Comparison of ENCODE assay signal across 26 cellular contexts in the genomic region with DNA sequence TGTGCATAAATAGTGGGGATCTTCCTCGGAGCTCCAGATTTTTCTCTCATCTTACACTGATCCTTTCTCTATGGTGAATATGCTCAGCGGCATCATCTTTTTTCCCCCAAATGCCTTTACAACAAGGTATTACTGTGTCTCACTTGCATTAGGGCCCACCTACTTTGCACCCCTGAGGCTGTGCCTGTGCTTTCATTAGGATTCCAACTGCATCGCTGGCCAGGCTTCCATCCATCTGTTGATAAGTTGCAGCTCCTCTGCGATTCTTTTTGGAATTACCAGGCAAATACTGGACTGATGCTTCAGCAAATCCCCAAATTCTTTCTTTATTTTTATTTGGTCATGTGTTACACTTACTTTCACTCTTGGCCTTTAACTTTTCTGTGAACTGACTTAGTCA.
"Had no signal": no experiment of that assay in that cellular context is flagged by ENCODE, and none has a peak within 500 bp of the region (broad histone marks: within the 10 kb centered on the region; RNA-seq: fewer than 3 reads in every experiment).

No MANE protein-coding gene starts in this region.

- H3K27me3 ChIP-seq: adrenal gland, esophagus squamous epithelium, gastroesophageal sphincter, pancreas, stomach, thyroid gland, upper lobe of left lung, vagina had no signal

- H3K36me3 Mint-ChIP-seq: activated naive CD8-positive, alpha-beta T cell treated with anti-CD3 and anti-CD28 coated beads for 36 hours; stimulated activated naive B cell treated with anti-CD40 and anti-IgM and Interleukin-4, amounts not matched to agents 10 μg/mL and 1 μg/mL and 100 μg/mL, for 72 hours had no signal

- H3K4me1 ChIP-seq: adrenal gland, esophagus squamous epithelium, gastroesophageal sphincter, pancreas, prostate gland, stomach, thyroid gland, upper lobe of left lung, vagina had no signal

- H3K27me3 Mint-ChIP-seq: activated naive CD8-positive, alpha-beta T cell treated with anti-CD3 and anti-CD28 coated beads for 36 hours; dendritic cell treated with granulocyte-macrophage colony-stimulating factor and Interleukin-4, amounts not matched to agents 40 ng/mL and 50 ng/mL, for 4 days; stimulated activated naive B cell treated with anti-CD40 and anti-IgM and Interleukin-4, amounts not matched to agents 10 μg/mL and 1 μg/mL and 100 μg/mL, for 72 hours had no signal

- ATAC-seq: gastroesophageal sphincter; left cardiac atrium; left ventricle myocardium superior; pancreas; sciatic nerve; stimulated activated naive B cell treated with anti-CD40 and anti-IgM and Interleukin-4, amounts not matched to agents 10 μg/mL and 1 μg/mL and 100 μg/mL, for 72 hours had no signal

- H3K27ac Mint-ChIP-seq: activated naive CD4-positive, alpha-beta T cell treated with anti-CD3 and anti-CD28 coated beads for 36 hours; activated naive CD8-positive, alpha-beta T cell treated with anti-CD3 and anti-CD28 coated beads for 36 hours; dendritic cell treated with granulocyte-macrophage colony-stimulating factor and Interleukin-4, amounts not matched to agents 40 ng/mL and 50 ng/mL, for 4 days; endodermal cell; stimulated activated naive B cell treated with anti-CD40 and anti-IgM and Interleukin-4, amounts not matched to agents 10 μg/mL and 1 μg/mL and 100 μg/mL, for 72 hours had no signal

- H3K4me3 ChIP-seq: adrenal gland, esophagus squamous epithelium, gastroesophageal sphincter, pancreas, prostate gland, stomach, thyroid gland, upper lobe of left lung, vagina had no signal

- H3K9me3 ChIP-seq: adrenal gland, esophagus squamous epithelium, gastroesophageal sphincter, pancreas, prostate gland, stomach, thyroid gland, upper lobe of left lung, vagina had no signal

- DNase-seq: activated CD4-positive, alpha-beta T cell treated with anti-CD3 and anti-CD28 coated beads for 4 hours; activated CD4-positive, alpha-beta T cell treated with anti-CD3 and anti-CD28 coated beads, Interleukin-2, amount 50 U/mL, for 4 hours; activated CD8-positive, alpha-beta memory T cell treated with anti-CD3 and anti-CD28 coated beads for 24 hours; activated effector memory CD4-positive, alpha-beta T cell treated with Interleukin-2 at 50 U/mL for 16 hours; activated naive CD4-positive, alpha-beta T cell treated with anti-CD3 and anti-CD28 coated beads for 36 hours; activated naive CD8-positive, alpha-beta T cell treated with anti-CD3 and anti-CD28 coated beads for 36 hours; adrenal gland; aorta; endodermal cell; esophagus squamous epithelium; hippocampal formation; left cardiac atrium; left ventricle myocardium superior; pancreas; retina; small intestine; stimulated activated CD4-positive, alpha-beta T cell treated with anti-CD3 and anti-CD28 coated beads, Interleukin-1b, Interleukin-23, amount 100 ng/mL, for 48 hours; stimulated activated naive B cell treated with anti-CD40 and anti-IgM and Interleukin-4, amounts not matched to agents 10 μg/mL and 1 μg/mL and 100 μg/mL, for 72 hours; stomach; thyroid gland; upper lobe of left lung had no signal

- H3K27ac ChIP-seq: adrenal gland, esophagus squamous epithelium, gastroesophageal sphincter, pancreas, prostate gland, stomach, thyroid gland, upper lobe of left lung, vagina had no signal

- H3K36me3 ChIP-seq: adrenal gland, esophagus squamous epithelium, gastroesophageal sphincter, pancreas, prostate gland, stomach, thyroid gland, upper lobe of left lung, vagina had no signal

- H3K4me1 Mint-ChIP-seq: activated naive CD8-positive, alpha-beta T cell treated with anti-CD3 and anti-CD28 coated beads for 36 hours had no signal

- H3K9me3 Mint-ChIP-seq: activated naive CD4-positive, alpha-beta T cell treated with anti-CD3 and anti-CD28 coated beads for 36 hours; activated naive CD8-positive, alpha-beta T cell treated with anti-CD3 and anti-CD28 coated beads for 36 hours; dendritic cell treated with granulocyte-macrophage colony-stimulating factor and Interleukin-4, amounts not matched to agents 40 ng/mL and 50 ng/mL, for 4 days had no signal

- H3K4me3 Mint-ChIP-seq: activated naive CD4-positive, alpha-beta T cell treated with anti-CD3 and anti-CD28 coated beads for 36 hours; activated naive CD8-positive, alpha-beta T cell treated with anti-CD3 and anti-CD28 coated beads for 36 hours; dendritic cell treated with granulocyte-macrophage colony-stimulating factor and Interleukin-4, amounts not matched to agents 40 ng/mL and 50 ng/mL, for 4 days; endodermal cell; stimulated activated naive B cell treated with anti-CD40 and anti-IgM and Interleukin-4, amounts not matched to agents 10 μg/mL and 1 μg/mL and 100 μg/mL, for 72 hours had no signal
